10 cellular contexts compared by ENCODE assay signal in the genomic region with DNA sequence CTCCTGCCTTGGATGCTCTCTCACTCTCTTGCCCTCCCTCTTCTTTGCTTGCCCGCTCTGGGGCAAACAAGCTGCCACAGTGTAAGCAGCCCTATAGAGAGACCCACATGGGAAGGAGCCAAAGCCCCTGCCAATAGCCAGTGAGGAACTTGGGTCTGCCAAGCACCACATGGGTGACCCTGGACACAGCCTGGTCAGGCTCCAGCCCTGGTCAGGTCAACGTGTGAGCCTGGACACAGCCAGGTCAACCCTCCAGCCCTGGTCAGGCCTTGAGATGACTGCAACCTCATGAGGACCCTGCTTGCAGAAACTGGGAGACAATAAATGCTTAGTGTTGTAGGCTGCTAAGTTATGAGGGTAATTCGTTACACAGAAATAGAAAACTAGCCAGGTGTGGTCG. TPM values are rescaled to one million over a fixed set of nuclear protein-coding genes. Genes with fewer than 3 reads are reported as not detected.
"Had no signal": no experiment of that assay in that cellular context is flagged by ENCODE, and none has a peak within 500 bp of the region (broad histone marks: within the 10 kb centered on the region; RNA-seq: fewer than 3 reads in every experiment).

No MANE protein-coding gene starts in this region.

- H3K9ac ChIP-seq: GM23248 had no signal

- H3K27ac Mint-ChIP-seq: HFFc6 had no signal

- H2AFZ ChIP-seq: GM23248 had no signal

- H3K4me3 Mint-ChIP-seq: HFFc6 had no signal

- H3K36me3 ChIP-seq: HAP-1 had no signal

- H3K9me3 ChIP-seq: HAP-1 had no signal

- H3K9me3 Mint-ChIP-seq: HFFc6 had no signal

- DNase-seq: GM23248, GOT3, H7, HFFc6, IMR-90, KBM-7 had no signal

- H3K27ac ChIP-seq: GM23248 had no signal

- ATAC-seq: HCT116 had no signal

- H3K4me3 ChIP-seq: GM23248, HAP-1 had no signal

- H3K4me1 ChIP-seq: HAP-1 had no signal

RNA-seq across cellular contexts. Expression of a gene that starts 14.3 kb away (rescaled TPM):
- total RNA-seq: GM23248, HT-29 had no signal
- polyA plus RNA-seq: GM23248 had no signal

RNA-seq across cellular contexts. Expression of a gene that starts 34.3 kb away (rescaled TPM):
- total RNA-seq: GM23248, H4, HT-29 had no signal
- polyA plus RNA-seq: GM23248 had no signal

RNA-seq across cellular contexts. Expression of a gene that starts 34.5 kb away (rescaled TPM):
- total RNA-seq: GM23248, H7, HFFc6, HT-29 had no signal
- polyA plus RNA-seq: GM23248 had no signal
